In the genomic region with DNA sequence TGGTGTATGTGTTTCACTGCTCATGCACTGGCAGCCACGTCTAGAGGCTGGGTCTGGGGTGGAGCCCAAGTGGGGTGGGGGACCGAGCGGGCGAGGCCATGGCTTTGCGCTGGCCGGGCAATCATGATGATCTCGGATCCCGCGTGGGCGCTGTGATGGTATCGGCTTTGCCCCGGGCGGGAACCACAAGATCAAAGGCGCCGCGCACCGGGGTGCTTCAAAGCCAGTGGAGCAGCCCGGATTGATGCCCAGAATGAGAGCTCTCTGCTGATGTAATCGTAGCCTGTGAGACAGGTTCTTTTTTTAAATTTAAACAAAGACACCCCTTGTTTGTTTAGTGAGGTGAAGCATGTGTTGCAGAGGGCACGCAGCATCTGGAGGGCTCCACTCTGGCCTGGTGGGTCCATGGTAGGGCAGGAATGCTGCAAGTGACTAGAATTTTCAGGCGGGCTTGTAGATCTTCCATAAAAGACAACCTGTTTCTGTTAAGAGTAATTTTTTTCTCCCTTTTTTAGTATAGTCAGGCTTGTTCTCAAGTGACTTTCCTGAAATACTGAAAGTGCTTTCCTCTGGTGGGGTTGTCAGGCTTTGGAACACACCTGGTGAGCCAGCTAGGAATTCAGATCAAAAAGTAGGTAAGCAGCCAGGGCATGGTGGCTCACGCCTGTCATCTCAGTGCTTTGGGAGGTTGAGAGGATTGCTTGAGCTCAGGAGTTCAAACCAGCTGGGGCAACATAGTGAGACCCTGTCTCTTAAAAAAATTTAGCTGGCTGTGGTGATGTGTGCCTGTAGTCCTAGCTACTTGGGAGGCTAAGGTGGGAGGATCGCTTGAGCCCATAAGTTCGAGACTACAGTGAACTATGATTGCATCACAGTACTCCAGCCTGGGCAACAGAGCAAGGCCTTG, we compare ENCODE assay signal across 10 cellular contexts. TPM values are rescaled to one million over a fixed set of nuclear protein-coding genes. Genes with fewer than 3 reads are reported as not detected.
DNase-seq lines count a peak whose midpoint lies in the region; ATAC-seq, FAIRE-seq and TF ChIP-seq lines count a peak whose summit lies in the region.
"Had no signal": no experiment of that assay in that cellular context is flagged by ENCODE, and none has a peak within 500 bp of the region (broad histone marks: within the 10 kb centered on the region; RNA-seq: fewer than 3 reads in every experiment).

No MANE protein-coding gene starts in this region.

- H3K36me3 ChIP-seq in Peyer's patch (no peaks in the 10 kb centered on the region), kidney (ENCODE audit: control insufficient read depth in 1 of 2, insufficient read depth in 2 of 2, low read length in 2 of 2) (no peaks in the 10 kb centered on the region), small intestine (ENCODE audit: control insufficient read depth in 2 of 2, insufficient read depth in 2 of 2, low read length in 2 of 2) (no peaks in the 10 kb centered on the region)

- no peak for TF ChIP-seq CTCF in Peyer's patch (IDR thresholded peaks at IDR 0.05)
- no peak for TF ChIP-seq CTCF in kidney (IDR thresholded peaks at IDR 0.05; ENCODE audit: borderline replicate concordance, extremely low read depth, insufficient read depth)

- H3K27me3 ChIP-seq in Peyer's patch, result no peaks in the 10 kb centered on the region
- H3K27me3 ChIP-seq in small intestine (ENCODE audit: control insufficient read depth in 2 of 2, insufficient read depth in 2 of 2, low read length in 2 of 2), result peaks cover 0 to 2% of the 10 kb centered on the region in 2 donors

- WGBS in small intestine, 3 donors, result 23 to 71% (median 55%) methylated on average over 24 of the region's 24 CpGs

- DNase-seq in HT-29 (ENCODE audit: low spot score) (peak; percentile 90), Peyer's patch (peak in 2 of 3 donors; percentile 61 to 67), kidney (peak; percentile 79), small intestine (peak; percentile 46), SW 1271 (lab: John Stamatoyannopoulos, UW) (no peak)

- FAIRE-seq in kidney (lab: Jason Lieb, UNC) (no peak), small intestine (lab: Jason Lieb, UNC) (no peak)
- FAIRE-seq: frontal cortex had no signal

- peak overlapping the region in 1 of 4 donors; percentile 5 for H3K27ac ChIP-seq in Peyer's patch
- H3K27ac ChIP-seq in kidney (ENCODE audit: low read depth in 2 of 2, low read length in 2 of 2), result peak overlapping the region in 1 of 2 donors; percentile 54
- no peak overlapping the region for H3K27ac ChIP-seq in small intestine (ENCODE audit: low read depth in 1 of 2, low read length in 1 of 2)
- H3K27ac ChIP-seq: HL-60 had no signal

- no peak for ATAC-seq in HG02973 (IDR thresholded peaks at IDR 0.05; ENCODE audit: unreplicated experiment)
- ATAC-seq in HG03280 (IDR thresholded peaks at IDR 0.05; ENCODE audit: unreplicated experiment), result no peak
- no peak for ATAC-seq in HG03460 (IDR thresholded peaks at IDR 0.05; ENCODE audit: unreplicated experiment)

- H3K4me3 ChIP-seq in Peyer's patch (no peak overlapping the region), kidney (ENCODE audit: low read length in 2 of 2) (no peak overlapping the region), small intestine (ENCODE audit: low read depth in 1 of 2, low read length in 2 of 2) (no peak overlapping the region)

- H3K4me1 ChIP-seq in Peyer's patch (peaks cover 0 to 8% (median 2%) of the 10 kb centered on the region in 4 donors), kidney (ENCODE audit: control insufficient read depth in 1 of 2, insufficient read depth in 1 of 2, low read depth in 1 of 2, low read length in 2 of 2) (peaks cover 14 to 20% of the 10 kb centered on the region in 2 donors), small intestine (ENCODE audit: control insufficient read depth in 2 of 2, insufficient read depth in 1 of 2, low read depth in 1 of 2, low read length in 1 of 2) (peaks cover 0 to 2% of the 10 kb centered on the region in 2 donors)

- TF ChIP-seq POLR2A in Peyer's patch (IDR thresholded peaks at IDR 0.05), result no peak

- intact Hi-C loops in kidney (cut with DNase I), result no loop called here

- H3K9me3 ChIP-seq in Peyer's patch (no peaks in the 10 kb centered on the region), kidney (ENCODE audit: control insufficient read depth in 1 of 2, low read length in 2 of 2) (no peaks in the 10 kb centered on the region), small intestine (ENCODE audit: control insufficient read depth, low read depth) (no peaks in the 10 kb centered on the region)

- H3K9ac ChIP-seq in kidney (ENCODE audit: low read length in 2 of 2), result no peak overlapping the region

RNA-seq across cellular contexts. Expression of gene ZNRF3, which starts 40.7 kb away (rescaled TPM):
- 70.2 and 81.8 TPM in 2 replicates for total RNA-seq in HT-29 (2014; rRNA removed; shearing (Covaris generic))
- total RNA-seq in Peyer's patch (10 to 100 TPM in 1 of 4 donors, 1 to 10 TPM in 3; 5.8 to 17.6 (median 8.0) TPM), kidney (24.4 TPM)
- polyA plus RNA-seq in kidney (ENCODE audit: insufficient read depth, low read depth, low replicate concordance) (6.8 TPM), small intestine (1 to 10 TPM in 1 of 3 donors, under 1 TPM in 2; 0.22 to 7.7 (median 0.81) TPM)

Comparison
In these comparisons a context has a peak if more than half of its experiments do, and no peak if none do; other contexts are left out.
1. DNase-seq: peak in HT-29 (single experiment), Peyer's patch (2 of 3), kidney (single experiment) and small intestine (single experiment); none in SW 1271 (0 of 2).